Comparison of ENCODE assay signal across 17 cellular contexts in the genomic region with DNA sequence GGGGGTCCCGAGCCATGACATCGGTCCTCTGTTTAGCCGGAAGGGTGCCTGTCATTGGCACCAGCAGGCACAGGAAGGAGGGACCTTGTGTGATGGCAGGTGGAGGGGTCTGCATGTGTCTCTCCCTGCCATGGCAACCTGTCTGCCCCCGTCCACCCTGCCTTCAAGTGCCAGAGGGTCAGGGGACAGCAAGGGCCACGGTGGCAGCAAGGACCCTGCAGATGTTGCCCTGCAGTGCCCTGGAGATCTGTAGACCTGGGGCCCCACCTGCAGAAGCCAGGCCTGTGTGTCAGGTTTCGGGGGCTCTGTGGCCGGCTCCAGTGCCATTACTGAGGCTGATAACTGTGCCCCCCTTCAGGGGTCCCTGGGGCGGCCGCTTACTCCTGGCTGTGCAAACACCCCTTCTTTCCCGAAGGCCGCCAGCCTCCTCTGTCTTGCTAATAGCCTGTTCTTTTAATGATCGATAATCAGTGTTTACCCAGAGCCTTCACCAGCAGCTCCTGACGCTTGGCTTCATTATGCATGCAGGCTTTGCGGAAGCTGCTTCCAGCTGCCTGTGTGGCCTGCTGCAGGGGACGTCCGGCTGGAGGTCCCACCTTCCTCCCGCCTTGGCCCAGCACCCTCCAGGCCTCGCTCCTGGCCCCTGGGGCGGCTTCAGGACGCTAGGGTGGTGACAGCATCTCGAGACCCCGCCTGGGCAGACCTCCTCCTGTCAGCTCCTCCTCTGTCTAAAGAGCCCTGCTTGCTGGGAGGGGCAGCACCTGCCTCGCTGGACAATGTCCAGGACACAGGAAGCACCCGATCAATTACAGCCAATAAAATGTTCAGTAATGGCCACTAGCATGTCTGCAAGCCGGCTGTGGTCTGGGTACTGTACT.
DNase-seq lines count a peak whose midpoint lies in the region; ATAC-seq and TF ChIP-seq lines count a peak whose summit lies in the region.
"Had no signal": no experiment of that assay in that cellular context is flagged by ENCODE, and none has a peak within 500 bp of the region (broad histone marks: within the 10 kb centered on the region; RNA-seq: fewer than 3 reads in every experiment).

No MANE protein-coding gene starts in this region.

- intact Hi-C loops in Right ventricle myocardium inferior (cut with DNase I) (no loop called here), right lobe of liver (cut with DNase I) (no loop called here), colonic mucosa (cut with DNase I) (loop anchor here (5.0 kb wide), 1 partner anchor 154 kb away; the partner anchor contains the start of gene KIF26A)

- H3K9me3 Mint-ChIP-seq in chondrocyte (ENCODE audit: low read depth) = peaks cover 3% of the 10 kb centered on the region

- H3K4me1 ChIP-seq in right atrium auricular region (no peaks in the 10 kb centered on the region), right lobe of liver (peaks cover 0 to 13% (median 0%) of the 10 kb centered on the region in 4 donors), colonic mucosa (peaks cover 8% of the 10 kb centered on the region)
- H3K4me1 ChIP-seq: stomach had no signal

- H3K27me3 ChIP-seq in right atrium auricular region (peaks cover 0 to 5% of the 10 kb centered on the region in 2 donors), right lobe of liver (no peaks in the 10 kb centered on the region), colonic mucosa (no peaks in the 10 kb centered on the region)
- H3K27me3 ChIP-seq: brain microvascular endothelial cell had no signal

- 17% methylated on average over 14 of the region's 25 CpGs for WGBS in right lobe of liver (ENCODE audit: insufficient coverage, low coverage, low lambda C conversion rate, missing lambda C conversion rate)

- H3K27me3 Mint-ChIP-seq in chondrocyte (ENCODE audit: low read depth) = peaks cover 18% of the 10 kb centered on the region

- H3K4me3 Mint-ChIP-seq in chondrocyte (ENCODE audit: unreplicated experiment) = no peak overlapping the region
- H3K4me3 Mint-ChIP-seq: activated T-cell treated with anti-CD3 and anti-CD28 coated beads, Interleukin-2, amount 50 U/mL, for 4 hours; neural crest cell had no signal

- H3K9ac ChIP-seq in colonic mucosa (ENCODE audit: low read depth in 2 of 2, low read length in 2 of 2) = no peak overlapping the region

- no peaks in the 10 kb centered on the region for H3K4me1 Mint-ChIP-seq in chondrocyte (ENCODE audit: low read depth)

- no peak for TF ChIP-seq POLR2A in right lobe of liver (IDR thresholded peaks at IDR 0.05)

- no peak for ATAC-seq in Right ventricle myocardium inferior
- ATAC-seq in right lobe of liver = peak; percentile 66 to 89 (median 82)
- ATAC-seq in HG03457 (IDR thresholded peaks at IDR 0.05; ENCODE audit: unreplicated experiment) = no peak
- no peak for ATAC-seq in HG02588 (IDR thresholded peaks at IDR 0.05; ENCODE audit: unreplicated experiment)
- ATAC-seq: activated T-cell treated with anti-CD3 and anti-CD28 coated beads, Interleukin-2, amount 50 U/mL, for 4 hours had no signal

- TF ChIP-seq CTCF in right atrium auricular region (IDR thresholded peaks at IDR 0.05) (no peak), chondrocyte (IDR thresholded peaks at IDR 0.05) (no peak), right lobe of liver (IDR thresholded peaks at IDR 0.05) (no peak), colonic mucosa (IDR thresholded peaks at IDR 0.05) (no peak)

- H3K27ac ChIP-seq in right atrium auricular region (no peak overlapping the region), right lobe of liver (no peak overlapping the region), colonic mucosa (no peak overlapping the region)
- H3K27ac ChIP-seq: brain microvascular endothelial cell, stomach had no signal

- H3K4me3 ChIP-seq in right atrium auricular region (no peak overlapping the region), right lobe of liver (peak overlapping the region in 1 of 3 donors; percentile 29), colonic mucosa (no peak overlapping the region)
- H3K4me3 ChIP-seq: stomach had no signal

- H3K9me3 ChIP-seq in right atrium auricular region (no peaks in the 10 kb centered on the region), right lobe of liver (no peaks in the 10 kb centered on the region), colonic mucosa (no peaks in the 10 kb centered on the region)
- H3K9me3 ChIP-seq: stomach had no signal

- no peak overlapping the region for H3K27ac Mint-ChIP-seq in chondrocyte (ENCODE audit: unreplicated experiment)

- DNase-seq in Right ventricle myocardium inferior (ENCODE audit: missing footprints) (peak; percentile 52), right atrium auricular region (ENCODE audit: low spot score) (no peak), chondrocyte (ENCODE audit: low spot score) (peak; percentile 70), right lobe of liver (peak; percentile 45 to 55 (median 47)), medulla oblongata (ENCODE audit: extremely low spot score) (no peak), colonic mucosa (no peak)
- DNase-seq: activated CD4-positive, CD25-positive, alpha-beta regulatory T cell; activated T-cell treated with anti-CD3 and anti-CD28 coated beads, Interleukin-2, amount 50 U/mL, for 4 hours; AML-193; brain microvascular endothelial cell; NCI-H1436 treated with DMSO at 0.1 percent for 48 hours; SIG-M5; stimulated activated CD4-positive, alpha-beta T cell treated with anti-CD3 and anti-CD28 coated beads, Interleukin-4, amount 100 ng/mL, for 1 hour; stomach had no signal

- H3K36me3 ChIP-seq in right atrium auricular region (no peaks in the 10 kb centered on the region), right lobe of liver (no peaks in the 10 kb centered on the region), colonic mucosa (no peaks in the 10 kb centered on the region)
- H3K36me3 ChIP-seq: brain microvascular endothelial cell, stomach had no signal

- no peaks in the 10 kb centered on the region for H3K36me3 Mint-ChIP-seq in chondrocyte (ENCODE audit: low read depth)

Comparison
In these comparisons a context has a peak if more than half of its experiments do, and no peak if none do; other contexts are left out.
1. DNase-seq: peak in Right ventricle myocardium inferior (single experiment), chondrocyte (single experiment) and right lobe of liver (3 of 3); none in right atrium auricular region (single experiment), medulla oblongata (single experiment) and colonic mucosa (single experiment).
2. ATAC-seq: peak in right lobe of liver (4 of 4); none in Right ventricle myocardium inferior (single experiment), HG03457 (single experiment) and HG02588 (single experiment).